9 cellular contexts compared by ENCODE assay signal in the genomic region with DNA sequence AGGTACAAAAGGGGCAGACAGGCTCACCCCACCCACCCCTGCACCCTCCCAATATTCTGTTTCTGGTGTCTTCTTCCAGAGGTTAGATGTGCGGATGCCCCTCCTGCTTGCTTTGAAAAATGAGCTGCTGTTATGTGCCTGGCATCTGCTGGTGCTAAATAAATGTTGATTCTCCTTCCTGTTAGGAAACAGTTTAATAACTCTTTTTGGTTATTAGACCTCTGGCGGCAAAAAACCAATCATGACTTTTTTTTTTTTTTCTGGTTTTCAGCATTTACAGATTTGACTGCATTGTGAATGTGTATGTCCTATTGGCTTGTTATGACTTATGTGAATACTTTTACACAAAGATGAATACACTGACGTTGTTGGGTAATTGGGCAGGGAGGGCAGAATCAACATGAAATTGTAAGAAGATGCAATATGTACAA. TPM values are rescaled to one million over a fixed set of nuclear protein-coding genes. Genes with fewer than 3 reads are reported as not detected.
DNase-seq lines count a peak whose midpoint lies in the region; ATAC-seq, FAIRE-seq and TF ChIP-seq lines count a peak whose summit lies in the region.
"Had no signal": no experiment of that assay in that cellular context is flagged by ENCODE, and none has a peak within 500 bp of the region (broad histone marks: within the 10 kb centered on the region; RNA-seq: fewer than 3 reads in every experiment).

No MANE protein-coding gene starts in this region.

- H3K4me1 ChIP-seq in A549, result peaks cover 50% of the 10 kb centered on the region
- H3K4me1 ChIP-seq in HAP-1, result peaks cover 49% of the 10 kb centered on the region
- peaks cover 4% of the 10 kb centered on the region for H3K4me1 ChIP-seq in thymus (ENCODE audit: control insufficient read depth, insufficient read depth, low read length)

- no peak for FAIRE-seq in A549 (lab: Jason Lieb, UNC)
- FAIRE-seq: islet of Langerhans had no signal

- H3K36me3 Mint-ChIP-seq in activated naive CD4-positive, alpha-beta T cell treated with anti-CD3 and anti-CD28 coated beads, Interleukin-2, amount 50 U/mL, for 72 hours, result peaks cover 0 to 12% of the 10 kb centered on the region in 2 donors
- H3K36me3 Mint-ChIP-seq in immature natural killer cell, result no peaks in the 10 kb centered on the region

- H3K36me3 ChIP-seq in HAP-1 (replicated peaks), result no peaks in the 10 kb centered on the region; the same call in 1 of the 2 replicates
- H3K36me3 ChIP-seq in thymus (ENCODE audit: control insufficient read depth, insufficient read depth), result no peaks in the 10 kb centered on the region

- H3K9me3 Mint-ChIP-seq in activated naive CD4-positive, alpha-beta T cell treated with anti-CD3 and anti-CD28 coated beads, Interleukin-2, amount 50 U/mL, for 72 hours, result no peaks in the 10 kb centered on the region
- H3K9me3 Mint-ChIP-seq in immature natural killer cell, result no peaks in the 10 kb centered on the region

- peak in 1 of 2 experiments; percentile 34; a peak in 2 of 6 replicates for ATAC-seq in A549
- ATAC-seq in activated naive CD4-positive, alpha-beta T cell treated with anti-CD3 and anti-CD28 coated beads, Interleukin-2, amount 50 U/mL, for 72 hours, result peak in 1 of 2 donors; percentile 25
- no peak for ATAC-seq in HG03460 (IDR thresholded peaks at IDR 0.05; ENCODE audit: unreplicated experiment)
- no peak for ATAC-seq in HG02588 (IDR thresholded peaks at IDR 0.05; ENCODE audit: unreplicated experiment)

- peak overlapping the region; percentile 73 for H3K4me2 ChIP-seq in A549

- DNase-seq in A549 (ENCODE audit: low read depth in 1 of 2, low spot score in 1 of 2), result peak in 1 of 2 experiments; percentile 60
- peak in 1 of 2 experiments; percentile 28 for DNase-seq in HAP-1 (ENCODE audit: low spot score in 2 of 2)
- DNase-seq in activated naive CD4-positive, alpha-beta T cell treated with anti-CD3 and anti-CD28 coated beads, Interleukin-2, amount 50 U/mL, for 72 hours (ENCODE audit: low spot score in 2 of 2), result no peak
- peak in 2 of 3 donors; percentile 15 to 26 for DNase-seq in immature natural killer cell
- DNase-seq in mucosa of gallbladder (ENCODE audit: low spot score), result no peak

- no peak for TF ChIP-seq RAD21 in A549 (conservative IDR thresholded peaks at IDR 0.05 in 1 of 2, IDR thresholded peaks at IDR 0.05 in 1 of 2)

- peak overlapping the region; percentile 90 to 97 (median 95) for H3K4me3 Mint-ChIP-seq in immature natural killer cell

- peak overlapping the region; percentile 85 to 91 for H3K27ac Mint-ChIP-seq in activated naive CD4-positive, alpha-beta T cell treated with anti-CD3 and anti-CD28 coated beads, Interleukin-2, amount 50 U/mL, for 72 hours
- peak overlapping the region; percentile 79 to 96 (median 94) for H3K27ac Mint-ChIP-seq in immature natural killer cell

- H3K27me3 ChIP-seq in HAP-1 (ENCODE audit: low read depth) (no peaks in the 10 kb centered on the region), thymus (ENCODE audit: control insufficient read depth, insufficient read depth) (no peaks in the 10 kb centered on the region)

- POLR2A ChIA-PET in A549 (lab: Yijun Ruan, JAX), result interaction anchor here (0.6 to 1.4 kb wide), 7 partner anchors 9 to 318 kb away, joined by 3 to 9 read pairs (median 5); no protein-coding TSS in a partner anchor

- H3K9me3 ChIP-seq in A549 (no peaks in the 10 kb centered on the region), HAP-1 (no peaks in the 10 kb centered on the region), thymus (ENCODE audit: control insufficient read depth) (no peaks in the 10 kb centered on the region)

- CTCF ChIA-PET in A549 (lab: Yijun Ruan, JAX), result interaction anchor here (1.6 to 1.8 kb wide), 2 partner anchors 16 to 143 kb away, joined by 4 to 5 read pairs; no protein-coding TSS in a partner anchor

- H3K4me3 ChIP-seq in A549 (peak overlapping the region; percentile 66), HAP-1 (peak overlapping the region; percentile 47), thymus (ENCODE audit: low read length) (peak overlapping the region; percentile 81)

- peaks cover 47 to 48% of the 10 kb centered on the region in 2 donors for H3K4me1 Mint-ChIP-seq in immature natural killer cell

- WGBS in A549 (ENCODE audit: missing lambda C conversion rate), result 3% methylated on average over 3 of the region's 3 CpGs
- 50% methylated on average over 3 of the region's 3 CpGs for WGBS in thymus

- no peak for TF ChIP-seq POLR2A in A549 (IDR thresholded peaks at IDR 0.05; ENCODE audit: low read length)

- in situ Hi-C loops in HAP-1 (cut with MboI; ENCODE audit: low sequenced_read_pairs), result no loop called here

- H3K27ac ChIP-seq in A549 (peak overlapping the region; percentile 93 to 100), thymus (ENCODE audit: low read depth) (no peak overlapping the region)

- no peak for TF ChIP-seq EP300 in A549 (IDR thresholded peaks at IDR 0.05)

- H3K27me3 Mint-ChIP-seq in immature natural killer cell (ENCODE audit: low read depth in 3 of 3), result peaks cover 5 to 20% (median 9%) of the 10 kb centered on the region in 3 donors

- no peak for TF ChIP-seq CTCF in A549 (IDR thresholded peaks at IDR 0.05)

TF ChIP-seq in A549, 52 proteins besides CTCF, POLR2A, EP300 and RAD21:
- TF ChIP-seq CEBPB (IDR thresholded peaks at IDR 0.05), result peak in 1 of 2 experiments; percentile 36; a peak in 1 of 4 replicates
- no peak for TF ChIP-seq ZC3H11A (IDR thresholded peaks at IDR 0.05)

RNA-seq across cellular contexts. Expression of gene TMEM156, which starts 13.6 kb away (rescaled TPM):
- polyA plus RNA-seq in A549 (2011; rRNA removed), result 38.5 and 45.1 TPM in 2 replicates
- 5.4 TPM in 2 replicates for polyA plus RNA-seq in A549 (2012; cell fraction: cytosol; rRNA removed)
- 1.1 and 1.9 TPM in 2 replicates for polyA plus RNA-seq in A549 (2012; cell fraction: nucleus; rRNA removed)
- polyA plus RNA-seq in A549 (2017; fragmentation: RNase III; extraction: RNeasy Plus Mini Kit Qiagen cat#74134 plus additional on column Dnase treatment), result 9.2 to 10.9 TPM (median 10.4 TPM) in 3 replicates
- polyA minus RNA-seq in A549 (2011; rRNA and poly(A)+ RNA removed), result 4.4 and 5.7 TPM in 2 replicates
- 10 to 100 TPM; 13.8 to 24.0 TPM for total RNA-seq in activated naive CD4-positive, alpha-beta T cell treated with anti-CD3 and anti-CD28 coated beads, Interleukin-2, amount 50 U/mL, for 72 hours
- polyA plus RNA-seq in immature natural killer cell, result 10 to 100 TPM; 16.3 to 31.9 (median 26.4) TPM
- polyA plus RNA-seq in thymus, result 23.7 TPM
- 3.3 TPM for total RNA-seq in mucosa of gallbladder

RNA-seq across cellular contexts. Expression of gene KLHL5, which starts 16.2 kb away (rescaled TPM):
- polyA plus RNA-seq in A549 (2011; rRNA removed) (98.6 and 108 TPM in 2 replicates), A549 (2017; fragmentation: RNase III; extraction: RNeasy Plus Mini Kit Qiagen cat#74134 plus additional on column Dnase treatment) (51.9 to 63.2 TPM (median 62.4 TPM) in 3 replicates), immature natural killer cell (1 to 10 TPM; 5.5 to 8.9 (median 8.9) TPM), thymus (9.9 TPM)
- 30.1 and 34.1 TPM in 2 replicates for polyA plus RNA-seq in A549 (2012; cell fraction: cytosol; rRNA removed)
- polyA plus RNA-seq in A549 (2012; cell fraction: nucleus; rRNA removed), result 7.9 and 14.7 TPM in 2 replicates
- 93.3 and 111 TPM in 2 replicates for polyA minus RNA-seq in A549 (2011; rRNA and poly(A)+ RNA removed)
- total RNA-seq in activated naive CD4-positive, alpha-beta T cell treated with anti-CD3 and anti-CD28 coated beads, Interleukin-2, amount 50 U/mL, for 72 hours, result 10 to 100 TPM in 1 of 2 donors, 1 to 10 TPM in 1; 5.0 to 29.4 TPM
- total RNA-seq in mucosa of gallbladder, result 29.6 TPM

Comparison
In these comparisons a context has a peak if more than half of its experiments do, and no peak if none do; other contexts are left out.
1. DNase-seq: peak in immature natural killer cell (2 of 3); none in activated naive CD4-positive, alpha-beta T cell treated with anti-CD3 and anti-CD28 coated beads, Interleukin-2, amount 50 U/mL, for 72 hours (0 of 2) and mucosa of gallbladder (single experiment).
2. Peak in every context shown above with its lines, with median percentiles within 50 percentile points of each other: H3K4me3 ChIP-seq.